In genomic region chr6:136728976-136729515, GRCh38 we compare ENCODE assay signal across 15 cellular contexts.
"Had no signal": no experiment of that assay in that cellular context is flagged by ENCODE, and none has a peak within 500 bp of the region (broad histone marks: within the 10 kb centered on the region; RNA-seq: fewer than 3 reads in every experiment).

No MANE protein-coding gene starts in this region.

- H3K27ac ChIP-seq: foreskin keratinocyte, testis had no signal

- H3K4me1 ChIP-seq: foreskin keratinocyte, testis had no signal

- DNase-seq: activated CD4-positive, alpha-beta memory T cell treated with anti-CD3 and anti-CD28 coated beads for 36 hours; activated CD8-positive, alpha-beta memory T cell treated with anti-CD3 and anti-CD28 coated beads, Interleukin-2, amount 50 U/mL, for 48 hours; activated naive CD4-positive, alpha-beta T cell; foreskin keratinocyte; immature natural killer cell; stimulated activated CD4-positive, alpha-beta T cell treated with anti-CD3 and anti-CD28 coated beads, Interleukin-4, amount 100 ng/mL, for 4 hours; stimulated activated naive CD8-positive, alpha-beta T cell treated with anti-CD3 and anti-CD28 coated beads, Interleukin-15, amount 100 ng/mL, for 72 hours; T-helper 2 cell; testis had no signal

- FAIRE-seq: astrocyte, endometrium had no signal

- H3K9me3 ChIP-seq: testis had no signal

- H3K4me3 ChIP-seq: testis had no signal

- ATAC-seq: activated CD4-positive, CD25-positive, alpha-beta regulatory T cell treated with anti-CD3 and anti-CD28 coated beads, Interleukin-2, amount 50 U/mL, for 24 hours; esophagus mucosa; foreskin keratinocyte; left lobe of liver; natural killer cell treated with Interleukin-12 subunit alpha and Interleukin-12 subunit beta and Interleukin-15 and Interleukin-18, amount 100 ng/mL, for 72 hours; stimulated activated naive CD8-positive, alpha-beta T cell treated with anti-CD3 and anti-CD28 coated beads, Interleukin-15, amount 100 ng/mL, for 72 hours had no signal

- H3K27me3 ChIP-seq: foreskin keratinocyte, testis had no signal
